In genomic region chr3:12673956-12674736, GRCh38 we compare ENCODE assay signal across 8 cellular contexts. TPM values are rescaled to one million over a fixed set of nuclear protein-coding genes. Genes with fewer than 3 reads are reported as not detected.
A peak's percentile ranks its signal among the peaks of the same experiment; 100 is the strongest.
DNase-seq lines count a peak whose midpoint lies in the region; ATAC-seq, FAIRE-seq and TF ChIP-seq lines count a peak whose summit lies in the region.
"Not testable (repeated sequence)": the region's sequence is repeated elsewhere in the genome, so short reads cannot be mapped to it uniquely, and the experiment has no call there.

No MANE protein-coding gene starts in this region.

- not testable (repeated sequence) for H2BK12ac ChIP-seq in H9 (ENCODE audit: insufficient read length, low read depth, low read length); neuronal stem cell (ENCODE audit: low read length)
- H2BK12ac ChIP-seq in mesenchymal stem cell (ENCODE audit: low read length in 2 of 2), result peak overlapping the region in 1 of 2 experiments; percentile 3

- not testable (repeated sequence) for H3K56ac ChIP-seq in H9 (ENCODE audit: insufficient read length, low read depth, low read length)

- H2BK20ac ChIP-seq in H9 (ENCODE audit: low read depth, low read length, poor library complexity, severe bottlenecking), result not testable (repeated sequence)

- H3K23ac ChIP-seq in H9 (ENCODE audit: insufficient read length, low read depth, low read length); mesenchymal stem cell (ENCODE audit: low read length in 2 of 2); neuronal stem cell (ENCODE audit: low read depth, low read length, poor library complexity): not testable (repeated sequence)

- H3K4me3 ChIP-seq in Caco-2 (ENCODE audit: low read depth, low read length); HUES64 (ENCODE audit: low read length); K562; mesenchymal stem cell (ENCODE audit: insufficient read depth in 1 of 2, low read depth in 1 of 2, low read length in 2 of 2); neuronal stem cell (ENCODE audit: low read length in 2 of 2); spleen: not testable (repeated sequence)

- not testable (repeated sequence) for TF ChIP-seq EP300 in K562 (IDR thresholded peaks at IDR 0.05; ENCODE audit: low read length)

- H3K14ac ChIP-seq in H9 (ENCODE audit: insufficient read depth, low read length); mesenchymal stem cell (ENCODE audit: low read length in 2 of 2); neuronal stem cell (ENCODE audit: low read length): not testable (repeated sequence)

- not testable (repeated sequence) for H4K5ac ChIP-seq in H9 (ENCODE audit: insufficient read length, low read depth, low read length)

- not testable (repeated sequence) for H2BK15ac ChIP-seq in H9 (ENCODE audit: low read depth, low read length); mesenchymal stem cell (ENCODE audit: low read depth, poor library complexity, severe bottlenecking); neuronal stem cell (ENCODE audit: low read length)

- H2AFZ ChIP-seq in H9 (ENCODE audit: low read length); mesenchymal stem cell (ENCODE audit: low read depth, low read length): not testable (repeated sequence)
- peak overlapping the region; percentile 73; the same call in 1 of the 2 replicates for H2AFZ ChIP-seq in K562 (ENCODE audit: low read depth, low read length)
- peak overlapping the region; percentile 29 for H2AFZ ChIP-seq in neuronal stem cell (ENCODE audit: low read length)

- intact Hi-C loops in Caco-2 (cut with micrococcal nuclease; ENCODE audit: unreplicated experiment); K562 (cut with micrococcal nuclease); spleen (cut with DNase I; ENCODE audit: low total_unique reads): not testable (repeated sequence)

- DNase-seq in Caco-2 (peak; percentile 60 to 75), islet precursor cell (peak; percentile 63), spleen (peak; percentile 27)
- DNase-seq in H9; K562 (ENCODE audit: extremely low read depth in 1 of 4, low spot score in 3 of 4); mesenchymal stem cell; neuronal stem cell (ENCODE audit: low spot score): not testable (repeated sequence)

- WGBS in H9 (ENCODE audit: extremely low coverage, insufficient read length, low lambda C conversion rate), result no CpG with 5 or more reads among the region's 10 CpGs
- 44% methylated on average over 6 of the region's 10 CpGs for WGBS in HUES64
- 4% methylated on average over 8 of the region's 10 CpGs for WGBS in K562 (ENCODE audit: insufficient coverage, low coverage, missing lambda C conversion rate)
- WGBS in mesenchymal stem cell, result 55% methylated on average over 7 of the region's 10 CpGs
- WGBS in neuronal stem cell (ENCODE audit: extremely low coverage in 2 of 2, insufficient read length in 2 of 2, insufficient replicate concordance in 1 of 2), 2 donors, result no CpG with 5 or more reads among the region's 10 CpGs
- 63 to 77% (median 69%) methylated on average over 9 to 10 of the region's 10 CpGs for WGBS in spleen, 5 donors

- peak overlapping the region; percentile 33 for H3K18ac ChIP-seq in H9 (ENCODE audit: insufficient read length, low read depth, low read length)
- H3K18ac ChIP-seq in mesenchymal stem cell (ENCODE audit: low read depth in 1 of 2, low read length in 2 of 2); neuronal stem cell (ENCODE audit: low read length): not testable (repeated sequence)

- not testable (repeated sequence) for H2BK120ac ChIP-seq in H9 (ENCODE audit: low read depth, low read length, poor library complexity, severe bottlenecking); mesenchymal stem cell (ENCODE audit: low read depth, low read length); neuronal stem cell (ENCODE audit: low read depth, low read length)

- H3K36me3 ChIP-seq in Caco-2 (ENCODE audit: control insufficient read depth, insufficient read depth, low read length); HUES64 (ENCODE audit: insufficient read depth, low read length); K562 (ENCODE audit: control insufficient read depth, insufficient read depth, low read length); mesenchymal stem cell (ENCODE audit: control insufficient read depth in 1 of 2, insufficient read depth in 2 of 2, low read depth in 1 of 2, low read length in 2 of 2); neuronal stem cell (replicated peaks in 1 of 2; ENCODE audit: control insufficient read depth in 2 of 2, insufficient read depth in 2 of 2, low read length in 2 of 2); spleen: not testable (repeated sequence)

- not testable (repeated sequence) for H3K9me1 ChIP-seq in K562 (ENCODE audit: control insufficient read depth, insufficient read depth, low read length)

- not testable (repeated sequence) for ATAC-seq in K562

- H3K27me3 Mint-ChIP-seq in Caco-2 (ENCODE audit: insufficient read depth, unreplicated experiment); H9 (ENCODE audit: low read depth): not testable (repeated sequence)

- H3K23me2 ChIP-seq in H9 (ENCODE audit: insufficient read length, low read depth, low read length, poor library complexity, severe bottlenecking), result not testable (repeated sequence)

- H3K27ac Mint-ChIP-seq in Caco-2 (ENCODE audit: unreplicated experiment) (peak overlapping the region; percentile 86), H9 (peak overlapping the region in 2 of 3 experiments; percentile 93 to 95; a peak in 4 of 7 replicates)

- not testable (repeated sequence) for H3K27ac ChIP-seq in H9 (ENCODE audit: insufficient read length, low read depth, low read length); K562 (ENCODE audit: extremely low read depth, low read depth, low read length); mesenchymal stem cell (ENCODE audit: low read length, poor library complexity, severe bottlenecking); neuronal stem cell (replicated peaks; ENCODE audit: low read length); spleen
- H3K27ac ChIP-seq in HUES64 (ENCODE audit: low read depth, low read length), result peak overlapping the region; percentile 81; the same call in 1 of the 2 replicates

- TF ChIP-seq RAD21 in K562 (CRISPR knock-in tag; conservative IDR thresholded peaks at IDR 0.05 in 1 of 2, IDR thresholded peaks at IDR 0.05 in 1 of 2), result not testable (repeated sequence)

- not testable (repeated sequence) for H3K4ac ChIP-seq in H9 (ENCODE audit: low read depth, low read length); mesenchymal stem cell (ENCODE audit: low read depth in 1 of 2, low read length in 2 of 2); neuronal stem cell (ENCODE audit: low read length)

- H3K9ac ChIP-seq in H9 (ENCODE audit: extremely low read depth, insufficient read length, low read length); K562 (ENCODE audit: insufficient read depth in 1 of 2, low read depth in 2 of 2, low read length in 2 of 2); mesenchymal stem cell (ENCODE audit: low read length); neuronal stem cell (ENCODE audit: low read depth, low read length, poor library complexity): not testable (repeated sequence)
- peak overlapping the region; percentile 66 for H3K9ac ChIP-seq in HUES64 (ENCODE audit: low read depth, low read length)

- peaks cover 22% of the 10 kb centered on the region for H3K4me1 Mint-ChIP-seq in Caco-2 (ENCODE audit: low read depth, unreplicated experiment)
- H3K4me1 Mint-ChIP-seq in H9, result peaks cover 39 to 47% of the 10 kb centered on the region in 2 experiments

- not testable (repeated sequence) for H4K91ac ChIP-seq in H9 (ENCODE audit: insufficient read length, low read depth, low read length); neuronal stem cell (ENCODE audit: low read depth, low read length, poor library complexity)
- peak overlapping the region; percentile 66 for H4K91ac ChIP-seq in mesenchymal stem cell (ENCODE audit: low read length)

- H3K79me2 ChIP-seq in H9 (ENCODE audit: insufficient read depth, low read length); K562 (ENCODE audit: control insufficient read depth, insufficient read depth, low read length): not testable (repeated sequence)

- TF ChIP-seq POLR2A in K562 (conservative IDR thresholded peaks at IDR 0.05); spleen (IDR thresholded peaks at IDR 0.05): not testable (repeated sequence)

- not testable (repeated sequence) for H2AK5ac ChIP-seq in H9 (ENCODE audit: insufficient read length, low read length); mesenchymal stem cell (ENCODE audit: low read length, severe bottlenecking); neuronal stem cell (ENCODE audit: low read depth, low read length)

- POLR2A ChIA-PET in Caco-2 (lab: Charles Lee), result not testable (repeated sequence)
- POLR2A ChIA-PET in K562 (lab: Yijun Ruan, JAX), result interaction anchor here (2.3 kb wide), 1 partner anchor 10 kb away, joined by 10 read pairs; the partner anchor contains the start of gene RAF1

- not testable (repeated sequence) for TF ChIP-seq CTCF in Caco-2 (IDR thresholded peaks at IDR 0.05; ENCODE audit: insufficient read depth in 1 of 2, low read depth in 1 of 2, low read length in 1 of 2, severe bottlenecking in 1 of 2, unreplicated experiment in 1 of 2); H9 (conservative IDR thresholded peaks at IDR 0.05); K562 (IDR thresholded peaks at IDR 0.05 in 2 of 3, conservative IDR thresholded peaks at IDR 0.05 in 1 of 3; ENCODE audit: insufficient read depth in 2 of 3, low read depth in 1 of 3, low read length in 3 of 3); spleen (IDR thresholded peaks at IDR 0.05 in 8 of 11, conservative IDR thresholded peaks at IDR 0.05 in 3 of 11)

- in situ Hi-C loops in K562 (cut with MboI), result not testable (repeated sequence)

- not testable (repeated sequence) for H3K36me3 Mint-ChIP-seq in Caco-2 (ENCODE audit: insufficient read depth, unreplicated experiment)
- H3K36me3 Mint-ChIP-seq in H9 (ENCODE audit: insufficient read depth in 1 of 3, low read depth in 3 of 3), result peaks cover 6 to 15% (median 7%) of the 10 kb centered on the region in 3 experiments; a peak in 5 of 7 replicates

- FAIRE-seq in K562 (lab: Jason Lieb, UNC), result not testable (repeated sequence)

- H3K4me1 ChIP-seq in Caco-2, result peaks cover 15% of the 10 kb centered on the region
- H3K4me1 ChIP-seq in H9 (ENCODE audit: insufficient read depth, low read length), result peaks cover 14% of the 10 kb centered on the region; the same call in 1 of the 2 replicates
- H3K4me1 ChIP-seq in HUES64 (ENCODE audit: insufficient read depth, low read length), result peaks cover 27% of the 10 kb centered on the region
- not testable (repeated sequence) for H3K4me1 ChIP-seq in K562 (replicated peaks in 1 of 2; ENCODE audit: control insufficient read depth in 2 of 2, insufficient read depth in 2 of 2, low read length in 2 of 2); mesenchymal stem cell (ENCODE audit: control insufficient read depth, insufficient read depth, low read depth, low read length); neuronal stem cell (ENCODE audit: control insufficient read depth in 2 of 2, insufficient read depth in 1 of 2, low read depth in 1 of 2, low read length in 2 of 2)
- peaks cover 0 to 23% (median 3%) of the 10 kb centered on the region in 6 donors for H3K4me1 ChIP-seq in spleen

- not testable (repeated sequence) for BruUV-seq in Caco-2 (replicated peaks; lab: Mats Ljungman, UMichigan); K562 (replicated peaks; lab: Mats Ljungman, UMichigan)

- H3K4me3 Mint-ChIP-seq in Caco-2 (ENCODE audit: unreplicated experiment) (peak overlapping the region; percentile 7), H9 (peak overlapping the region in 1 of 2 experiments; percentile 20; a peak in 1 of 5 replicates)

- not testable (repeated sequence) for H3T11ph ChIP-seq in H9 (ENCODE audit: low read length)

- H4K20me1 ChIP-seq in H9 (ENCODE audit: control insufficient read depth, insufficient read depth, insufficient read length); K562 (replicated peaks; ENCODE audit: control insufficient read depth, insufficient read depth, low read length): not testable (repeated sequence)

- not testable (repeated sequence) for H2BK5ac ChIP-seq in H9 (ENCODE audit: insufficient read length, low read length); mesenchymal stem cell (ENCODE audit: low read depth, low read length, poor library complexity, severe bottlenecking); neuronal stem cell (ENCODE audit: low read length)

- H3K4me2 ChIP-seq in H9 (ENCODE audit: insufficient read depth, insufficient read length, low read length); K562 (ENCODE audit: insufficient read depth, low read length); mesenchymal stem cell (ENCODE audit: low read length, poor library complexity, severe bottlenecking); neuronal stem cell (ENCODE audit: insufficient read depth, low read length, poor library complexity, severe bottlenecking): not testable (repeated sequence)

- H3K9me3 ChIP-seq in Caco-2; H9 (ENCODE audit: control insufficient read depth, low read depth, low read length); HUES64 (ENCODE audit: insufficient read depth, low read depth, low read length); K562 (replicated peaks; ENCODE audit: control insufficient read depth, insufficient read depth, low read depth, low read length); mesenchymal stem cell (ENCODE audit: control insufficient read depth, low read length); neuronal stem cell (replicated peaks in 1 of 2; ENCODE audit: control insufficient read depth in 2 of 2, insufficient read depth in 1 of 2, low read depth in 1 of 2, low read length in 2 of 2); spleen: not testable (repeated sequence)

- H3K9me3 Mint-ChIP-seq in Caco-2 (ENCODE audit: unreplicated experiment), result not testable (repeated sequence)
- H3K9me3 Mint-ChIP-seq in H9, result peaks cover 13 to 15% of the 10 kb centered on the region in 2 experiments

- H3K27me3 ChIP-seq in Caco-2 (replicated peaks; ENCODE audit: control insufficient read depth, insufficient read depth, low read length); H9 (ENCODE audit: insufficient read depth, low read length); HUES64 (ENCODE audit: insufficient read depth, low read length); K562 (ENCODE audit: control insufficient read depth in 2 of 2, insufficient read depth in 2 of 2, low read length in 2 of 2); mesenchymal stem cell (ENCODE audit: control insufficient read depth in 1 of 2, insufficient read depth in 1 of 2, low read length in 2 of 2); neuronal stem cell (ENCODE audit: control insufficient read depth in 3 of 3, insufficient read depth in 3 of 3, low read depth in 1 of 3, low read length in 3 of 3); spleen (replicated peaks in 1 of 7): not testable (repeated sequence)

- not testable (repeated sequence) for H4K8ac ChIP-seq in H9 (replicated peaks; ENCODE audit: insufficient read length, low read depth, low read length); neuronal stem cell (ENCODE audit: low read depth, low read length)
- H4K8ac ChIP-seq in mesenchymal stem cell (ENCODE audit: low read length), result peak overlapping the region; percentile 80

- H3K79me1 ChIP-seq in H9 (ENCODE audit: insufficient read depth, low read depth, low read length, poor library complexity, severe bottlenecking); mesenchymal stem cell (replicated peaks; ENCODE audit: low read length, poor library complexity, severe bottlenecking); neuronal stem cell (ENCODE audit: low read depth, low read length): not testable (repeated sequence)

- CTCF ChIA-PET in Caco-2 (lab: Charles Lee); K562 (lab: Yijun Ruan, JAX; ENCODE audit: low intra/inter-chr PET ratio): not testable (repeated sequence)

RNA-seq across cellular contexts. Expression of gene RAF1, which starts 10.2 kb away (rescaled TPM):
- total RNA-seq in Caco-2 (2022), result 93.6 and 98.7 TPM in 2 replicates
- total RNA-seq in H9 (2021), result 103 and 112 TPM in 2 replicates
- 88.5 TPM for polyA plus RNA-seq in HUES64 (2013, experiment 1 of 2)
- polyA plus RNA-seq in HUES64 (2013, experiment 2 of 2), result 78.4 TPM
- total RNA-seq in K562 (2011; cell fraction: chromatin; rRNA removed; ENCODE audit: low replicate concordance), result 242 and 294 TPM in 2 replicates
- total RNA-seq in K562 (2011; cell fraction: nucleolus; rRNA removed), result 149 and 152 TPM in 2 replicates
- 183 and 224 TPM in 2 replicates for total RNA-seq in K562 (2011; cell fraction: nucleoplasm; rRNA removed)
- total RNA-seq in K562 (2014; rRNA removed), result 74.5 and 104 TPM in 2 replicates
- 91.4 and 95.2 TPM in 2 replicates for total RNA-seq in K562 (2014; rRNA removed; fragmentation: Illumina TruSeq; extraction: Trizol)
- 92.6 and 97.5 TPM in 2 replicates for total RNA-seq in K562 (2015; rRNA removed; fragmentation: Illumina TruSeq; extraction: Trizol)
- 78.3 and 83.2 TPM in 2 replicates for total RNA-seq in K562 (2021)
- polyA plus RNA-seq in K562 (2011; rRNA removed), result 155 and 183 TPM in 2 replicates
- polyA plus RNA-seq in K562 (2011; cell fraction: cytosol; rRNA removed), result 124 and 134 TPM in 2 replicates
- 176 and 181 TPM in 2 replicates for polyA plus RNA-seq in K562 (2011; cell fraction: nucleus; rRNA removed)
- 61.9 and 70.8 TPM in 2 replicates for polyA plus RNA-seq in K562 (2012)
- polyA plus RNA-seq in K562 (2014; fragmentation: Illumina TruSeq; extraction: Trizol), result 95.5 and 106 TPM in 2 replicates
- 10 to 100 TPM; 28.0 to 32.3 TPM for polyA plus RNA-seq in K562 (2014; fragmentation: Nextera tagmentation; extraction: Ambion mirVana)
- 85.6 and 96.8 TPM in 2 replicates for polyA plus RNA-seq in K562 (2014; rRNA removed)
- 208 and 239 TPM in 2 replicates for polyA minus RNA-seq in K562 (2011; rRNA and poly(A)+ RNA removed)
- 66.7 and 92.6 TPM in 2 replicates for polyA minus RNA-seq in K562 (2011; cell fraction: cytosol; rRNA and poly(A)+ RNA removed)
- polyA minus RNA-seq in K562 (2011; cell fraction: nucleus; rRNA and poly(A)+ RNA removed), result 109 and 169 TPM in 2 replicates
- 43.4 TPM for polyA plus RNA-seq in mesenchymal stem cell (2013, experiment 1 of 2)
- 42.6 TPM for polyA plus RNA-seq in mesenchymal stem cell (2013, experiment 2 of 2)
- polyA plus RNA-seq in neuronal stem cell (2013, experiment 1 of 2), result 74.1 TPM
- polyA plus RNA-seq in neuronal stem cell (2013, experiment 2 of 2), result 73.6 TPM
- 100 to 1,000 TPM in 6 of 7 donors, 10 to 100 TPM in 1; 92.2 to 153 (median 115) TPM for total RNA-seq in spleen
- 10 to 100 TPM; 31.6 to 51.3 (median 43.5) TPM for polyA plus RNA-seq in spleen
